Comparison of ENCODE assay signal across 10 cellular contexts in the genomic region with DNA sequence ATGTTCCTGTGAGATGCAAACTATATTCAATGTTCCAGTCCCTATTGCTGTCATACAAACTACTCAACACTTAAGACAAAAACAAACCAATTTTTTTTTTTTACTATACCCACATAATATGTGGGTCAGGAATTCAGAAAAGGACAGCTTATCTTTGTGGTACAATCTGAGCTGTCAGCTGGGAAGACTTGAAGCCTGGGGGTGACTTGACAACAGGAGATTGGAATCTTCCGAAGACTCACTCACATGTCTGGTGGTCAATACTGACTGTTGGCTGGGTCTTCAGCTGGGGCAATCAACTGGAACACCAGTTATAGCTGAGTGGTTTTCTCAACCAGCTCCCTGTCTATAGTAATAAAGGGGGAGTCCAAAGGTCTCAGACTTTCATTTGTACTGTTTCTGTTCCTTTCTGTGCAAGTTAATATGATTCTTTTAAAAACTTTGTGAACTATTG.
DNase-seq lines count a peak whose midpoint lies in the region; ATAC-seq and TF ChIP-seq lines count a peak whose summit lies in the region.
"Had no signal": no experiment of that assay in that cellular context is flagged by ENCODE, and none has a peak within 500 bp of the region (broad histone marks: within the 10 kb centered on the region; RNA-seq: fewer than 3 reads in every experiment).

No MANE protein-coding gene starts in this region.

- H3K4me1 ChIP-seq in BE2C: peaks cover 11% of the 10 kb centered on the region
- H3K4me1 ChIP-seq: right lobe of liver had no signal

- no peaks in the 10 kb centered on the region for H3K36me3 ChIP-seq in BE2C
- H3K36me3 ChIP-seq: right lobe of liver had no signal

- POLR2A ChIA-PET in GM10248 (lab: Yijun Ruan, JAX): no interaction called here

- TF ChIP-seq CTCF in GM10248 (IDR thresholded peaks at IDR 0.05; ENCODE audit: control extremely low read depth, extremely low read depth, low read depth, missing control alignments) (no peak), BE2C (IDR thresholded peaks at IDR 0.05; ENCODE audit: low read depth, low read length) (no peak)

- H3K27me3 ChIP-seq in BE2C: no peaks in the 10 kb centered on the region
- H3K27me3 ChIP-seq: right lobe of liver had no signal

- DNase-seq in GM10248 (ENCODE audit: extremely low spot score) (peak; percentile 75), HuH-7 (ENCODE audit: low spot score) (peak; percentile 23), BE2C (no peak), GM19240 (ENCODE audit: insufficient read length, low spot score) (no peak), EL (no peak)
- DNase-seq in stimulated activated CD8-positive, alpha-beta memory T cell treated with anti-CD3 and anti-CD28 coated beads, Interleukin-4, amount 100 ng/mL, for 48 hours: no peak
- DNase-seq: NCI-H510A, right lobe of liver had no signal

- ATAC-seq in GM19397 (IDR thresholded peaks at IDR 0.05; ENCODE audit: unreplicated experiment): peak; percentile 80
- peak; percentile 91 for ATAC-seq in HG02885 (IDR thresholded peaks at IDR 0.05; ENCODE audit: poor library complexity, unreplicated experiment)
- ATAC-seq: right lobe of liver had no signal

- H3K4me3 ChIP-seq in BE2C (ENCODE audit: low read depth, low read length): no peak overlapping the region
- H3K4me3 ChIP-seq: right lobe of liver had no signal

- no peaks in the 10 kb centered on the region for H3K9me3 ChIP-seq in BE2C
- H3K9me3 ChIP-seq: right lobe of liver had no signal

- CTCF ChIA-PET in GM10248 (lab: Yijun Ruan, JAX): interaction anchor here (0.7 to 1.6 kb wide), 6 partner anchors 10 to 104 kb away, joined by 3 to 9 read pairs (median 3); no protein-coding TSS in a partner anchor

Comparison
In these comparisons a context has a peak if more than half of its experiments do, and no peak if none do; other contexts are left out.
1. DNase-seq: peak in GM10248 (single experiment) and HuH-7 (single experiment); none in BE2C (single experiment), GM19240 (single experiment), EL (single experiment) and stimulated activated CD8-positive, alpha-beta memory T cell treated with anti-CD3 and anti-CD28 coated beads, Interleukin-4, amount 100 ng/mL, for 48 hours (single experiment).